6 cellular contexts compared by ENCODE assay signal in the genomic region with DNA sequence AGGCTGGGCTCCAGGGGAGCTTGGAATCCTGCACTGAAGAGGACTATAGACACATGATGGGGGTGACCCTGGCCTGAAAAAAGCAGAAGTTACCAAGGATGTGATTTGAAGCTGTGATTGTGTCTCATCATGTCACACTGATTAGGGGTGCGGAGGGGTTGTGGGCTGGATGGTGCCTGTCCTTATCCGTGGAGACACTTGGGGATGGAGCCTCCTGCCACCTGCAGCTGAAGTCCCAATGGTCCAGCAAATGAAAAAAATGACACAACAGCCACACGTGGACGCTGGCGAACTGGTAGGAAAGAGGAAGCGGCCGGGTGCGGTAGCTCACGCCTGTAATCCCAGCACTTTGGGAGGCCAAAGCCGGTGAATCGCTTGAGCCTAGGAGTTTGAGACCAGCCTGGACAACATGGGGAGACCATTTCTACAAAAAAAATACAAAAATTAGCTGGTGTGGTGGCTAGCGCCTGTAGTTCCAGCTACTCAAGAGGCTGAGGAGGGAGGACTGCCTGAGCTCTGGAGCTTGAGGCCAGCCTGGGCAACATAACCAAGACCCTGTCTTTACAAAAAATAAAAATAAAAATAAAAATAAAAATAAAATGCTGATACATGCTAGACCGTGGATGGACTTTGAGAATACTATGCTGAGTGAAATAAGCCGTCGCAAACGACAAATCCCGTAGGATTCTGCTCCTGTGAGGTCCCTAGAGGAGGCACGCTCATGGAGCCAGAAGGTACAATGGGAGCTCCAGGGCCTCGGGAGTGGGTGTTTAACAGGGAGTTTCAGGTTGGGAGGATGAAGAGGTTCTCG. TPM values are rescaled to one million over a fixed set of nuclear protein-coding genes. Genes with fewer than 3 reads are reported as not detected.
DNase-seq lines count a peak whose midpoint lies in the region; ATAC-seq and TF ChIP-seq lines count a peak whose summit lies in the region.

No MANE protein-coding gene starts in this region.

- no peak for DNase-seq in T-helper 2 cell treated with Interferon-gamma antibody and Interleukin-4, amounts not matched to agents 5 μg/mL and 100 μg/mL, for 36 hours (ENCODE audit: low spot score)
- no peak for DNase-seq in T-helper 2 cell
- DNase-seq in astrocyte of the cerebellum (ENCODE audit: low read depth), result no peak
- DNase-seq in dermis blood vessel endothelial cell, result no peak

- H3K27ac ChIP-seq in neural cell (ENCODE audit: low read length), result peak overlapping the region; percentile 90

- peak overlapping the region; percentile 89 for H3K4me2 ChIP-seq in neural cell (ENCODE audit: low read length)

- no peak for TF ChIP-seq EP300 in neural cell (conservative IDR thresholded peaks at IDR 0.05; ENCODE audit: poor library complexity, severe bottlenecking)

- H3K4me3 Mint-ChIP-seq in T-helper 2 cell treated with Interferon-gamma antibody and Interleukin-4, amounts not matched to agents 5 μg/mL and 100 μg/mL, for 36 hours, result peak overlapping the region; percentile 90

- no peaks in the 10 kb centered on the region for H3K36me3 Mint-ChIP-seq in T-helper 2 cell treated with Interferon-gamma antibody and Interleukin-4, amounts not matched to agents 5 μg/mL and 100 μg/mL, for 36 hours (ENCODE audit: low read depth)

- no peak for TF ChIP-seq RAD21 in neural cell (conservative IDR thresholded peaks at IDR 0.05)

- no peaks in the 10 kb centered on the region for H3K27me3 ChIP-seq in neural cell (ENCODE audit: insufficient read depth, low read depth, low read length)

- H4K20me1 ChIP-seq in neural cell (ENCODE audit: insufficient read depth), result no peaks in the 10 kb centered on the region

- H3K9me3 ChIP-seq in neural cell (ENCODE audit: low read length), result no peaks in the 10 kb centered on the region

- peak overlapping the region; percentile 98 for H2AFZ ChIP-seq in neural cell (ENCODE audit: low read depth, low read length)

- H3K27me3 Mint-ChIP-seq in T-helper 2 cell treated with Interferon-gamma antibody and Interleukin-4, amounts not matched to agents 5 μg/mL and 100 μg/mL, for 36 hours (ENCODE audit: low read depth), result no peaks in the 10 kb centered on the region

- H3K9me2 ChIP-seq in neural cell (ENCODE audit: insufficient read depth, low read length), result no peaks in the 10 kb centered on the region

- no peaks in the 10 kb centered on the region for H3K36me3 ChIP-seq in neural cell (ENCODE audit: insufficient read depth, low read length)

- peak overlapping the region; percentile 78 for H3K9ac ChIP-seq in neural cell (ENCODE audit: low read length)

- H3K4me1 Mint-ChIP-seq in T-helper 2 cell treated with Interferon-gamma antibody and Interleukin-4, amounts not matched to agents 5 μg/mL and 100 μg/mL, for 36 hours (ENCODE audit: low read depth), result peaks cover 28% of the 10 kb centered on the region

- peaks cover 11% of the 10 kb centered on the region for H3K79me2 ChIP-seq in neural cell (replicated peaks; ENCODE audit: insufficient read depth, low read length)

- H3K4me3 ChIP-seq in astrocyte of the cerebellum (ENCODE audit: low read depth, low read length) (peak overlapping the region; percentile 40), neural cell (ENCODE audit: low read length) (peak overlapping the region; percentile 83)

- in situ Hi-C loops in astrocyte of the cerebellum (cut with HindIII; ENCODE audit: low sequenced_read_pairs), result loop anchor here (5.0 kb wide), 1 partner anchor 303 kb away; no protein-coding TSS in a partner anchor

- ATAC-seq in HG02970 (IDR thresholded peaks at IDR 0.05; ENCODE audit: low FRiP score, unreplicated experiment), result no peak

- no peaks in the 10 kb centered on the region for H3F3A ChIP-seq in neural cell (ENCODE audit: insufficient read depth, low read length, poor library complexity, severe bottlenecking)

- no peaks in the 10 kb centered on the region for H3K9me3 Mint-ChIP-seq in T-helper 2 cell treated with Interferon-gamma antibody and Interleukin-4, amounts not matched to agents 5 μg/mL and 100 μg/mL, for 36 hours

- TF ChIP-seq CTCF in astrocyte of the cerebellum (IDR thresholded peaks at IDR 0.05; ENCODE audit: low read depth, low read length, missing control alignments) (no peak), neural cell (IDR thresholded peaks at IDR 0.05; ENCODE audit: poor library complexity, severe bottlenecking) (no peak)

- H3K27ac Mint-ChIP-seq in T-helper 2 cell treated with Interferon-gamma antibody and Interleukin-4, amounts not matched to agents 5 μg/mL and 100 μg/mL, for 36 hours, result peak overlapping the region; percentile 97

TF ChIP-seq in neural cell, 6 proteins besides CTCF, POLR2A, EP300 and RAD21:
- TF ChIP-seq EZH2 (IDR thresholded peaks at IDR 0.05; ENCODE audit: borderline replicate concordance, insufficient read depth, low read length, poor library complexity, severe bottlenecking), result no peak
- TF ChIP-seq POLR2AphosphoS5 (IDR thresholded peaks at IDR 0.05), result no peak
- TF ChIP-seq, protein P1, sequence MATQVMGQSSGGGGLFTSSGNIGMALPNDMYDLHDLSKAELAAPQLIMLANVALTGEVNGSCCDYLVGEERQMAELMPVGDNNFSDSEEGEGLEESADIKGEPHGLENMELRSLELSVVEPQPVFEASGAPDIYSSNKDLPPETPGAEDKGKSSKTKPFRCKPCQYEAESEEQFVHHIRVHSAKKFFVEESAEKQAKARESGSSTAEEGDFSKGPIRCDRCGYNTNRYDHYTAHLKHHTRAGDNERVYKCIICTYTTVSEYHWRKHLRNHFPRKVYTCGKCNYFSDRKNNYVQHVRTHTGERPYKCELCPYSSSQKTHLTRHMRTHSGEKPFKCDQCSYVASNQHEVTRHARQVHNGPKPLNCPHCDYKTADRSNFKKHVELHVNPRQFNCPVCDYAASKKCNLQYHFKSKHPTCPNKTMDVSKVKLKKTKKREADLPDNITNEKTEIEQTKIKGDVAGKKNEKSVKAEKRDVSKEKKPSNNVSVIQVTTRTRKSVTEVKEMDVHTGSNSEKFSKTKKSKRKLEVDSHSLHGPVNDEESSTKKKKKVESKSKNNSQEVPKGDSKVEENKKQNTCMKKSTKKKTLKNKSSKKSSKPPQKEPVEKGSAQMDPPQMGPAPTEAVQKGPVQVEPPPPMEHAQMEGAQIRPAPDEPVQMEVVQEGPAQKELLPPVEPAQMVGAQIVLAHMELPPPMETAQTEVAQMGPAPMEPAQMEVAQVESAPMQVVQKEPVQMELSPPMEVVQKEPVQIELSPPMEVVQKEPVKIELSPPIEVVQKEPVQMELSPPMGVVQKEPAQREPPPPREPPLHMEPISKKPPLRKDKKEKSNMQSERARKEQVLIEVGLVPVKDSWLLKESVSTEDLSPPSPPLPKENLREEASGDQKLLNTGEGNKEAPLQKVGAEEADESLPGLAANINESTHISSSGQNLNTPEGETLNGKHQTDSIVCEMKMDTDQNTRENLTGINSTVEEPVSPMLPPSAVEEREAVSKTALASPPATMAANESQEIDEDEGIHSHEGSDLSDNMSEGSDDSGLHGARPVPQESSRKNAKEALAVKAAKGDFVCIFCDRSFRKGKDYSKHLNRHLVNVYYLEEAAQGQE (IDR thresholded peaks at IDR 0.05; ENCODE audit: borderline replicate concordance), result no peak
- no peak for TF ChIP-seq TAF1 (IDR thresholded peaks at IDR 0.05; ENCODE audit: low read depth)
- no peak for TF ChIP-seq SMC3 (conservative IDR thresholded peaks at IDR 0.05; ENCODE audit: poor library complexity)
- TF ChIP-seq MXI1 (conservative IDR thresholded peaks at IDR 0.05; ENCODE audit: poor library complexity, severe bottlenecking), result no peak

RNA-seq across cellular contexts. Expression of a gene that starts 0.8 kb away (rescaled TPM):
- polyA plus RNA-seq in neural cell, result 5.5 TPM in 2 replicates
- 6.7 and 8.8 TPM in 2 replicates for polyA minus RNA-seq in neural cell
- 9.5 and 17.4 TPM in 2 replicates for total RNA-seq in dermis blood vessel endothelial cell

RNA-seq across cellular contexts. Expression of a gene that starts 15.0 kb away (rescaled TPM):
- 1.7 and 2.3 TPM in 2 replicates for polyA plus RNA-seq in neural cell
- 1.7 and 2.4 TPM in 2 replicates for polyA minus RNA-seq in neural cell
- total RNA-seq in dermis blood vessel endothelial cell, result 5.0 and 5.8 TPM in 2 replicates

RNA-seq across cellular contexts. Expression of a gene that starts 24.7 kb away (rescaled TPM):
- 502 and 527 TPM in 2 replicates for polyA plus RNA-seq in neural cell
- polyA minus RNA-seq in neural cell, result 186 and 206 TPM in 2 replicates
- total RNA-seq in dermis blood vessel endothelial cell, result 471 and 724 TPM in 2 replicates

RNA-seq across cellular contexts. Expression of a gene that starts 43.1 kb away (rescaled TPM):
- 7.2 and 10.2 TPM in 2 replicates for polyA plus RNA-seq in neural cell
- polyA minus RNA-seq in neural cell, result 15.4 and 17.3 TPM in 2 replicates
- total RNA-seq in dermis blood vessel endothelial cell, result 4.4 and 9.5 TPM in 2 replicates

RNA-seq across cellular contexts. Expression of a gene that starts 55.7 kb away (rescaled TPM):
- 168 and 178 TPM in 2 replicates for polyA plus RNA-seq in neural cell
- 39.2 and 54.3 TPM in 2 replicates for polyA minus RNA-seq in neural cell
- total RNA-seq in dermis blood vessel endothelial cell, result 54.3 and 55.7 TPM in 2 replicates
